Comparison of ENCODE assay signal across 1 cellular context in genomic region chr1:201171063-201172036, GRCh38.
TF ChIP-seq lines count a peak whose summit lies in the region.

No MANE protein-coding gene starts in this region.

TF ChIP-seq in HepG2, 621 proteins besides CTCF, POLR2A, EP300 and RAD21 (continued from another document):
- TF ChIP-seq, protein P1, sequence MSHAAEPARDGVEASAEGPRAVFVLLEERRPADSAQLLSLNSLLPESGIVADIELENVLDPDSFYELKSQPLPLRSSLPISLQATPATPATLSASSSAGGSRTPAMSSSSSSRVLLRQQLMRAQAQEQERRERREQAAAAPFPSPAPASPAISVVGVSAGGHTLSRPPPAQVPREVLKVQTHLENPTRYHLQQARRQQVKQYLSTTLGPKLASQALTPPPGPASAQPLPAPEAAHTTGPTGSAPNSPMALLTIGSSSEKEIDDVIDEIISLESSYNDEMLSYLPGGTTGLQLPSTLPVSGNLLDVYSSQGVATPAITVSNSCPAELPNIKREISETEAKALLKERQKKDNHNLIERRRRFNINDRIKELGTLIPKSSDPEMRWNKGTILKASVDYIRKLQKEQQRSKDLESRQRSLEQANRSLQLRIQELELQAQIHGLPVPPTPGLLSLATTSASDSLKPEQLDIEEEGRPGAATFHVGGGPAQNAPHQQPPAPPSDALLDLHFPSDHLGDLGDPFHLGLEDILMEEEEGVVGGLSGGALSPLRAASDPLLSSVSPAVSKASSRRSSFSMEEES (CRISPR knock-in tag; IDR thresholded peaks at IDR 0.05) = 0 out of 2 replicates have a peak, but pooled peaks have one; percentile 3
- TF ChIP-seq IKZF4 (CRISPR knock-in tag; IDR thresholded peaks at IDR 0.05; ENCODE audit: borderline replicate concordance, low read depth, not compliant biosample characterization) (no peak), ZNF34 (CRISPR knock-in tag; IDR thresholded peaks at IDR 0.05; ENCODE audit: borderline replicate concordance) (no peak), KLF11 (CRISPR knock-in tag; IDR thresholded peaks at IDR 0.05) (no peak), YEATS4 (CRISPR knock-in tag; IDR thresholded peaks at IDR 0.05; ENCODE audit: borderline replicate concordance) (0 out of 2 replicates have a peak, but pooled peaks have one; percentile 45), ZNF260 (CRISPR knock-in tag; IDR thresholded peaks at IDR 0.05; ENCODE audit: borderline replicate concordance, low read depth) (0 out of 2 replicates have a peak, but pooled peaks have one; percentile 18), HNF4A (CRISPR knock-in tag; IDR thresholded peaks at IDR 0.05) (peak; percentile 2; the same call in 1 of the 2 replicates), ELK4 (CRISPR knock-in tag; IDR thresholded peaks at IDR 0.05; ENCODE audit: borderline replicate concordance) (no peak), ATF1 (CRISPR knock-in tag; IDR thresholded peaks at IDR 0.05) (peak; percentile 85), ZFP37 (CRISPR knock-in tag; IDR thresholded peaks at IDR 0.05; ENCODE audit: borderline replicate concordance) (no peak), ZNF124 (CRISPR knock-in tag; IDR thresholded peaks at IDR 0.05) (peak; percentile 16; the same call in 1 of the 2 replicates), ZBTB7B (CRISPR knock-in tag; IDR thresholded peaks at IDR 0.05) (peak; percentile 71; the same call in 1 of the 2 replicates), GATAD2A (CRISPR knock-in tag; IDR thresholded peaks at IDR 0.05) (peak; percentile 32), GABPB1 (CRISPR knock-in tag; IDR thresholded peaks at IDR 0.05) (peak; percentile 62; the same call in 1 of the 2 replicates), ZBTB8A (CRISPR knock-in tag; IDR thresholded peaks at IDR 0.05; ENCODE audit: borderline replicate concordance, low read depth) (0 out of 2 replicates have a peak, but pooled peaks have one; percentile 65)
